9 cellular contexts compared by ENCODE assay signal in genomic region chr16:684961-685696, GRCh38.
DNase-seq lines count a peak whose midpoint lies in the region; ATAC-seq lines count a peak whose summit lies in the region.
"Had no signal": no experiment of that assay in that cellular context is flagged by ENCODE, and none has a peak within 500 bp of the region (broad histone marks: within the 10 kb centered on the region; RNA-seq: fewer than 3 reads in every experiment).

No MANE protein-coding gene starts in this region.

- peaks cover 43% of the 10 kb centered on the region for H3K4me1 ChIP-seq in effector memory CD4-positive, alpha-beta T cell (ENCODE audit: control insufficient read depth, insufficient read depth, low read length, poor library complexity, severe bottlenecking)

- no peaks in the 10 kb centered on the region for H3K9me3 Mint-ChIP-seq in stimulated activated memory B cell treated with anti-CD40 and anti-IgM and Interleukin-4, amounts not matched to agents 10 μg/mL and 1 μg/mL and 100 μg/mL, for 72 hours
- H3K9me3 Mint-ChIP-seq: memory B cell had no signal

- H3K27ac Mint-ChIP-seq in stimulated activated memory B cell treated with anti-CD40 and anti-IgM and Interleukin-4, amounts not matched to agents 10 μg/mL and 1 μg/mL and 100 μg/mL, for 72 hours, result peak overlapping the region; percentile 81

- H3K4me3 Mint-ChIP-seq in stimulated activated memory B cell treated with anti-CD40 and anti-IgM and Interleukin-4, amounts not matched to agents 10 μg/mL and 1 μg/mL and 100 μg/mL, for 72 hours, result no peak overlapping the region

- peaks cover 20% of the 10 kb centered on the region for H3K36me3 ChIP-seq in effector memory CD4-positive, alpha-beta T cell (ENCODE audit: control insufficient read depth, insufficient read depth, low read length)

- peaks cover 51% of the 10 kb centered on the region for H3K4me1 Mint-ChIP-seq in stimulated activated memory B cell treated with anti-CD40 and anti-IgM and Interleukin-4, amounts not matched to agents 10 μg/mL and 1 μg/mL and 100 μg/mL, for 72 hours

- peaks cover 25% of the 10 kb centered on the region for H3K36me3 Mint-ChIP-seq in stimulated activated memory B cell treated with anti-CD40 and anti-IgM and Interleukin-4, amounts not matched to agents 10 μg/mL and 1 μg/mL and 100 μg/mL, for 72 hours

- no peaks in the 10 kb centered on the region for H3K27me3 ChIP-seq in effector memory CD4-positive, alpha-beta T cell (replicated peaks; ENCODE audit: control insufficient read depth, insufficient read depth, low read length, poor library complexity, severe bottlenecking)

- no peaks in the 10 kb centered on the region for H3K9me3 ChIP-seq in effector memory CD4-positive, alpha-beta T cell (ENCODE audit: control insufficient read depth, low read length)

- no peaks in the 10 kb centered on the region for H3K27me3 Mint-ChIP-seq in stimulated activated memory B cell treated with anti-CD40 and anti-IgM and Interleukin-4, amounts not matched to agents 10 μg/mL and 1 μg/mL and 100 μg/mL, for 72 hours
- H3K27me3 Mint-ChIP-seq: memory B cell had no signal

- DNase-seq in NCI-H146 (lab: John Stamatoyannopoulos, UW) (peak; percentile 46), NCI-H146 treated with DMSO at 0.1 percent for 48 hours (lab: John Stamatoyannopoulos, UW; ENCODE audit: unreplicated experiment) (no peak), NCI-H2196 (lab: John Stamatoyannopoulos, UW; ENCODE audit: unreplicated experiment) (peak; percentile 91), C1 segment of cervical spinal cord (lab: John Stamatoyannopoulos, UW) (no peak), inferior parietal cortex (ENCODE audit: extremely low spot score) (no peak), NCI-H82 treated with DMSO at 0.1 percent for 48 hours (lab: John Stamatoyannopoulos, UW; ENCODE audit: unreplicated experiment) (no peak)
- DNase-seq in effector memory CD4-positive, alpha-beta T cell, result no peak

- ATAC-seq in stimulated activated memory B cell treated with anti-CD40 and anti-IgM and Interleukin-4, amounts not matched to agents 10 μg/mL and 1 μg/mL and 100 μg/mL, for 72 hours, result no peak

- no peak overlapping the region for H3K4me3 ChIP-seq in effector memory CD4-positive, alpha-beta T cell (ENCODE audit: insufficient read depth, low read depth, low read length, poor library complexity, severe bottlenecking)

- peak overlapping the region; percentile 75 for H3K27ac ChIP-seq in effector memory CD4-positive, alpha-beta T cell (ENCODE audit: insufficient read depth, low read length, poor library complexity, severe bottlenecking)

Comparison
In these comparisons a context has a peak if more than half of its experiments do, and no peak if none do; other contexts are left out.
1. DNase-seq: peak in NCI-H146 (single experiment) and NCI-H2196 (single experiment); none in NCI-H146 treated with DMSO at 0.1 percent for 48 hours (single experiment), effector memory CD4-positive, alpha-beta T cell (0 of 3), C1 segment of cervical spinal cord (0 of 14), inferior parietal cortex (single experiment) and NCI-H82 treated with DMSO at 0.1 percent for 48 hours (single experiment).